ENCODE assay signal across 9 cellular contexts in the genomic region with DNA sequence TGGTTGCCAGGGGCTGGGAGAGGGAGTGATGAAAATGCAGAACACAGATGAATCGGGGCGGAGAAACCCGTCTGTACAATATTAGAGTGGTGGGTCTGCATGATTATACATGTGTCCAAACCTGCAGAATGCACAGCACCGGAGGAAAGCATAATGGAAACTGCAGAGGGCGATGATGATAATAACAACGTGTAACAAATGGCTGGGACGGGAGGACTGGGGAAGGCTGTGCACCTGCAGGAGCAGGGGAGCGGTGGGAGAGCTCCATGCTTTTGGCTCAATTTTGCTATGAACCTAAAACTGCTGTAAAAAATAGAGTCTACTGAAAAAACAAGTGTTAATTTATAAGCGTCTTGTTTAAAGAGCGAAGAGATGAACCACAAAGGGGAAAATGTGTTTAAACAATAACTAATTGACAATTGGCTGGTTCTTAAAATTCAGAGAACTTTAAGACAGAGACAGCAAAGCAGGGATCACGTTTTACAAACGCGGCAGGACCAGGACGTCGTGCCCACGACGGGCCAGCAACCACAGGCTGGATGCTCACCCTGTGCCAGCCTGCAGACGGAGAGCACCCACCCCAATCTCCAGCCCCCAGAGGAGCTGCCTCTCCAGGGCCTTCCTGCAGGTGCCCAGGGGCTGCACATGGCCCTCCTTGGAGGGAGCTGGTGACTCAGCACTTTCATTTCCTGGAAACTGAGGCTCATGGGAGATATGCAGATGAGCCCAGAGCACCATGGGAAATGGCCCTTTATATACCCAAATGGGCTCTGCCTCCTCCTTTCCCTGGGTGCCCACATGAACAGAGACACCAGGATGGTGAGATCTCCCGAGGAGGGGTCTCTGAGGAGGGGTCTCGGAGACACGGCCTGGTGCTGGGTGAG. TPM values are rescaled to one million over a fixed set of nuclear protein-coding genes. Genes with fewer than 3 reads are reported as not detected.
DNase-seq lines count a peak whose midpoint lies in the region; ATAC-seq and TF ChIP-seq lines count a peak whose summit lies in the region.
"Had no signal": no experiment of that assay in that cellular context is flagged by ENCODE, and none has a peak within 500 bp of the region (broad histone marks: within the 10 kb centered on the region; RNA-seq: fewer than 3 reads in every experiment).

A gene with protein sequence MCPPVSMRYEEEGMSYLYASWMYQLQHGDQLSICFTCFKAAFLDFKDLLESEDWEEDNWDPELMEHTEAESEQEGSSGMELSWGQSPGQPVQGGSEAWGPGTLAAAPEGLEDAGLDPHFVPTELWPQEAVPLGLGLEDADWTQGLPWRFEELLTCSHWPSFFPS (plus strand): TSS at position 781 of the 884 bp plus-strand sequence. CDS start 2,904 bp downstream, outside the sequence.

- no peak within 1 kb of the TSS for H3K27ac Mint-ChIP-seq in activated naive CD4-positive, alpha-beta T cell treated with anti-CD3 and anti-CD28 coated beads for 36 hours
- H3K27ac Mint-ChIP-seq in T-helper 2 cell treated with Interferon-gamma antibody and Interleukin-4, amounts not matched to agents 5 μg/mL and 100 μg/mL, for 36 hours = peak within 1 kb of the TSS; percentile 23
- H3K27ac Mint-ChIP-seq in stimulated activated effector memory CD8-positive, alpha-beta T cell treated with anti-CD3 and anti-CD28 coated beads, Interleukin-12 subunit alpha, Interleukin-12 subunit beta, amount 100 ng/mL, for 72 hours = peak within 1 kb of the TSS; percentile 12
- H3K27ac Mint-ChIP-seq in nephron progenitor cell = no peak within 1 kb of the TSS

- H3K9me3 Mint-ChIP-seq in activated naive CD4-positive, alpha-beta T cell treated with anti-CD3 and anti-CD28 coated beads for 36 hours = no peaks in the 10 kb centered on the region
- H3K9me3 Mint-ChIP-seq in T-helper 2 cell treated with Interferon-gamma antibody and Interleukin-4, amounts not matched to agents 5 μg/mL and 100 μg/mL, for 36 hours = no peaks in the 10 kb centered on the region
- no peaks in the 10 kb centered on the region for H3K9me3 Mint-ChIP-seq in stimulated activated effector memory CD8-positive, alpha-beta T cell treated with anti-CD3 and anti-CD28 coated beads, Interleukin-12 subunit alpha, Interleukin-12 subunit beta, amount 100 ng/mL, for 72 hours
- H3K9me3 Mint-ChIP-seq in nephron progenitor cell = no peaks in the 10 kb centered on the region

- in situ Hi-C loops in brain microvascular endothelial cell (cut with HindIII; ENCODE audit: low pct_ligation_motif_present, low sequenced_read_pairs) = no loop called here

- H3K4me1 Mint-ChIP-seq in activated naive CD4-positive, alpha-beta T cell treated with anti-CD3 and anti-CD28 coated beads for 36 hours (ENCODE audit: low read depth) = peaks cover 9% of the 10 kb centered on the region
- peaks cover 6% of the 10 kb centered on the region for H3K4me1 Mint-ChIP-seq in T-helper 2 cell treated with Interferon-gamma antibody and Interleukin-4, amounts not matched to agents 5 μg/mL and 100 μg/mL, for 36 hours (ENCODE audit: low read depth)
- H3K4me1 Mint-ChIP-seq in stimulated activated effector memory CD8-positive, alpha-beta T cell treated with anti-CD3 and anti-CD28 coated beads, Interleukin-12 subunit alpha, Interleukin-12 subunit beta, amount 100 ng/mL, for 72 hours = peaks cover 9% of the 10 kb centered on the region
- H3K4me1 Mint-ChIP-seq in nephron progenitor cell = peaks cover 35% of the 10 kb centered on the region

- no peaks in the 10 kb centered on the region for H3K27me3 ChIP-seq in brain microvascular endothelial cell (replicated peaks)

- H3K4me3 ChIP-seq in brain microvascular endothelial cell (ENCODE audit: low read depth, low read length) = no peak within 1 kb of the TSS

- no peak within 1 kb of the TSS for H3K4me3 Mint-ChIP-seq in activated naive CD4-positive, alpha-beta T cell treated with anti-CD3 and anti-CD28 coated beads for 36 hours
- peak within 1 kb of the TSS; percentile 14 for H3K4me3 Mint-ChIP-seq in T-helper 2 cell treated with Interferon-gamma antibody and Interleukin-4, amounts not matched to agents 5 μg/mL and 100 μg/mL, for 36 hours
- H3K4me3 Mint-ChIP-seq in stimulated activated effector memory CD8-positive, alpha-beta T cell treated with anti-CD3 and anti-CD28 coated beads, Interleukin-12 subunit alpha, Interleukin-12 subunit beta, amount 100 ng/mL, for 72 hours = peak within 1 kb of the TSS; percentile 4
- H3K4me3 Mint-ChIP-seq in nephron progenitor cell = no peak within 1 kb of the TSS

- DNase-seq in activated naive CD4-positive, alpha-beta T cell treated with anti-CD3 and anti-CD28 coated beads for 36 hours = peak; percentile 42
- no peak for DNase-seq in activated naive CD4-positive, alpha-beta T cell treated with Interleukin-2 at 50 U/mL for 16 hours
- DNase-seq in MV-4-11 (lab: John Stamatoyannopoulos, UW) = peak; percentile 41
- no peak for DNase-seq in T-helper 2 cell treated with Interferon-gamma antibody and Interleukin-4, amounts not matched to agents 5 μg/mL and 100 μg/mL, for 36 hours (ENCODE audit: low spot score)
- DNase-seq in stimulated activated effector memory CD8-positive, alpha-beta T cell treated with anti-CD3 and anti-CD28 coated beads, Interleukin-12 subunit alpha, Interleukin-12 subunit beta, amount 100 ng/mL, for 72 hours (ENCODE audit: low spot score in 2 of 2) = no peak
- no peak for DNase-seq in nephron progenitor cell
- no peak for DNase-seq in brain microvascular endothelial cell

- ATAC-seq in stimulated activated effector memory CD8-positive, alpha-beta T cell treated with anti-CD3 and anti-CD28 coated beads, Interleukin-12 subunit alpha, Interleukin-12 subunit beta, amount 100 ng/mL, for 72 hours = no peak
- no peak for ATAC-seq in GM19452 (IDR thresholded peaks at IDR 0.05; ENCODE audit: unreplicated experiment)

- H3K27me3 Mint-ChIP-seq in activated naive CD4-positive, alpha-beta T cell treated with anti-CD3 and anti-CD28 coated beads for 36 hours (ENCODE audit: low read depth) = peaks cover 6% of the 10 kb centered on the region
- peaks cover 13% of the 10 kb centered on the region for H3K27me3 Mint-ChIP-seq in T-helper 2 cell treated with Interferon-gamma antibody and Interleukin-4, amounts not matched to agents 5 μg/mL and 100 μg/mL, for 36 hours (ENCODE audit: low read depth)
- peaks cover 35% of the 10 kb centered on the region for H3K27me3 Mint-ChIP-seq in nephron progenitor cell (ENCODE audit: low read depth, poor library complexity)

- CTCF ChIA-PET in activated naive CD4-positive, alpha-beta T cell treated with anti-CD3 and anti-CD28 coated beads for 36 hours (lab: Charles Lee) = interaction anchor here (0.7 to 1.2 kb wide), 3 partner anchors 8 to 95 kb away, joined by 3 to 4 read pairs (median 4); no protein-coding TSS in a partner anchor

- H3K27ac ChIP-seq in brain microvascular endothelial cell = no peak within 1 kb of the TSS

- no peaks in the 10 kb centered on the region for H3K36me3 Mint-ChIP-seq in activated naive CD4-positive, alpha-beta T cell treated with anti-CD3 and anti-CD28 coated beads for 36 hours (ENCODE audit: low read depth)
- H3K36me3 Mint-ChIP-seq in T-helper 2 cell treated with Interferon-gamma antibody and Interleukin-4, amounts not matched to agents 5 μg/mL and 100 μg/mL, for 36 hours (ENCODE audit: low read depth) = no peaks in the 10 kb centered on the region
- peaks cover 6% of the 10 kb centered on the region for H3K36me3 Mint-ChIP-seq in stimulated activated effector memory CD8-positive, alpha-beta T cell treated with anti-CD3 and anti-CD28 coated beads, Interleukin-12 subunit alpha, Interleukin-12 subunit beta, amount 100 ng/mL, for 72 hours
- no peaks in the 10 kb centered on the region for H3K36me3 Mint-ChIP-seq in nephron progenitor cell (ENCODE audit: low read depth)

- intact Hi-C loops in activated naive CD4-positive, alpha-beta T cell treated with anti-CD3 and anti-CD28 coated beads for 36 hours (cut with micrococcal nuclease) = loop anchor here (10.0 kb wide), 1 partner anchor 324 kb away; a partner anchor contains a TSS

- H3K36me3 ChIP-seq in brain microvascular endothelial cell (replicated peaks) = no peaks in the 10 kb centered on the region

- TF ChIP-seq CTCF in nephron progenitor cell (IDR thresholded peaks at IDR 0.05) (no peak), brain microvascular endothelial cell (IDR thresholded peaks at IDR 0.05; ENCODE audit: low read depth, low read length, missing control alignments) (no peak)

RNA-seq across cellular contexts. Expression of the gene that starts here (rescaled TPM):
- total RNA-seq in activated naive CD4-positive, alpha-beta T cell treated with anti-CD3 and anti-CD28 coated beads for 36 hours = under 1 TPM in 1 of 2 experiments, not detected in 1; 0.21 TPM
- total RNA-seq: mononuclear cell had no signal

Comparison
In these comparisons a context has a peak if more than half of its experiments do, and no peak if none do; other contexts are left out.
1. Peak in DNase-seq in activated naive CD4-positive, alpha-beta T cell treated with anti-CD3 and anti-CD28 coated beads for 36 hours; RNA of the gene not detected or under 1 TPM.
2. H3K27ac Mint-ChIP-seq: peak in T-helper 2 cell treated with Interferon-gamma antibody and Interleukin-4, amounts not matched to agents 5 μg/mL and 100 μg/mL, for 36 hours (single experiment) and stimulated activated effector memory CD8-positive, alpha-beta T cell treated with anti-CD3 and anti-CD28 coated beads, Interleukin-12 subunit alpha, Interleukin-12 subunit beta, amount 100 ng/mL, for 72 hours (single experiment); none in activated naive CD4-positive, alpha-beta T cell treated with anti-CD3 and anti-CD28 coated beads for 36 hours (single experiment) and nephron progenitor cell (single experiment).
3. H3K4me3 Mint-ChIP-seq: peak in T-helper 2 cell treated with Interferon-gamma antibody and Interleukin-4, amounts not matched to agents 5 μg/mL and 100 μg/mL, for 36 hours (single experiment) and stimulated activated effector memory CD8-positive, alpha-beta T cell treated with anti-CD3 and anti-CD28 coated beads, Interleukin-12 subunit alpha, Interleukin-12 subunit beta, amount 100 ng/mL, for 72 hours (single experiment); none in activated naive CD4-positive, alpha-beta T cell treated with anti-CD3 and anti-CD28 coated beads for 36 hours (single experiment) and nephron progenitor cell (single experiment).